8 cellular contexts compared by ENCODE assay signal in the genomic region with DNA sequence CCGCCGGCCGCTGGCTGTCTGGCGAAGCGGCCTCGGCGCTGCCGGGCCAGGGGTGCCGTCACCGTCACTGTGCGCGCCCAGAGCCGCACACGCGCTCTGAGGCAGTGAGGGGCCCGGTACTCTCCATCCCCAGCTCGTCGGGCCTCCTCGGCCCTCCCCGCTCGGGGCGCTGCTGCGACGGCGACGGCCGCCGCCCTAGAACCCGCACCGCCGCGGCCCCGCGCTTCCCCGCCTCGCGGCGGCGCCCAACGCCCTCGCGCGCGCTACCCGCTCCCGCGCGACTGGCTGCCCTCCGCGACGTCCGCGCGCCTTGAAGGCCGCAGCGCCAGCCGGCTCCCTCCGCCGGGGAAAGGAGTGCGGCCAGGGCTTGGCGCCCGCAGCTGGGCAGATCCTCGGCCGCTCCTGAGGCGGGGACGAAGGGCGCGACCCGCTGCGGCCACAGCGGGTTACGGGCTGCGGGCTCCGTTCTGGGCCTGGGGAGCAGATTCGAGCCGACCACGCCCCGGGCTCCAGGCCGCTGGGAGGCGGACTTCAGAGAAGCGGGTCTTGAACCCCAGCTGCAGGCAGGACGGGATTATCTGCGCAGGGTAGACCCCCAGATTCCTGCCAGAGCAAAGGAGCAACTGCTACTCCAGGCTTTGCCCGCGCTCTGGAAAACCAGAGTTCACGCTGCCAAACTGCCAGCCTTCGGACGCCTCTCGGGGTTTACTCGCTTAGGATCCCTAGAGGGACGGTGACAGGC. TPM values are rescaled to one million over a fixed set of nuclear protein-coding genes. Genes with fewer than 3 reads are reported as not detected.
A peak's percentile ranks its signal among the peaks of the same experiment; 100 is the strongest.
DNase-seq lines count a peak whose midpoint lies in the region; ATAC-seq and TF ChIP-seq lines count a peak whose summit lies in the region.

A gene (minus strand): TSS at position 283 of the 742 bp plus-strand sequence. CDS start 519 bp downstream, outside the sequence.

- H3K79me2 ChIP-seq in osteoblast (ENCODE audit: insufficient read depth, low read length) = peaks cover 4% of the 10 kb centered on the region

- no peaks in the 10 kb centered on the region for H3K36me3 ChIP-seq in adrenal gland (replicated peaks in 1 of 2)
- peaks cover 0 to 8% (median 4%) of the 10 kb centered on the region in 9 donors for H3K36me3 ChIP-seq in heart left ventricle
- no peaks in the 10 kb centered on the region for H3K36me3 ChIP-seq in osteoblast (ENCODE audit: insufficient read depth, low read length)
- H3K36me3 ChIP-seq in upper lobe of left lung = peaks cover 0 to 2% (median 0%) of the 10 kb centered on the region in 4 donors

- intact Hi-C loops in adrenal gland (cut with DNase I) = no loop called here
- intact Hi-C loops in heart left ventricle (cut with DNase I) = no loop called here

- peak; percentile 10 for TF ChIP-seq CTCF in GM12865 (IDR thresholded peaks at IDR 0.05; ENCODE audit: insufficient read depth, low read depth, low read length, missing control alignments)
- peak in 3 of 6 experiments; percentile 10 to 43 (median 39) for TF ChIP-seq CTCF in adrenal gland (IDR thresholded peaks at IDR 0.05)
- TF ChIP-seq CTCF in heart left ventricle (IDR thresholded peaks at IDR 0.05) = peak in 6 of 12 donors; percentile 7 to 25 (median 16)
- no peak for TF ChIP-seq CTCF in osteoblast (IDR thresholded peaks at IDR 0.05; ENCODE audit: extremely low read depth, low read depth, low read length)
- peak in 5 of 6 experiments; percentile 30 to 67 (median 55) for TF ChIP-seq CTCF in upper lobe of left lung (IDR thresholded peaks at IDR 0.05)

- H3K4me1 ChIP-seq in adrenal gland (replicated peaks in 1 of 2) = peaks cover 0 to 26% of the 10 kb centered on the region in 2 donors
- peaks cover 0 to 23% (median 5%) of the 10 kb centered on the region in 12 donors for H3K4me1 ChIP-seq in heart left ventricle
- H3K4me1 ChIP-seq in osteoblast (ENCODE audit: insufficient read depth, low read length) = peaks cover 9% of the 10 kb centered on the region
- H3K4me1 ChIP-seq in upper lobe of left lung = peaks cover 0 to 16% (median 5%) of the 10 kb centered on the region in 4 donors

- peak within 1 kb of the TSS; percentile 96 for H3K4me2 ChIP-seq in osteoblast (ENCODE audit: insufficient read depth, low read length)

- no peaks in the 10 kb centered on the region for H4K20me1 ChIP-seq in osteoblast (ENCODE audit: insufficient read depth, low read length)

- DNase-seq in GM12865 (ENCODE audit: low read depth) (peak; percentile 86), RPMI7951 (ENCODE audit: low read depth) (peak; percentile 73), adrenal gland (peak; percentile 56 to 71 (median 63)), heart left ventricle (peak; percentile 49 to 83 (median 70)), osteoblast (ENCODE audit: insufficient read length, low spot score, missing footprints) (peak; percentile 97), upper lobe of left lung (peak; percentile 54 to 94), NCI-H1694 treated with DMSO at 0.1 percent for 48 hours (lab: John Stamatoyannopoulos, UW) (no peak)

- H3K4me3 ChIP-seq in GM12865 (ENCODE audit: low read depth, low read length) (peak within 1 kb of the TSS; percentile 73), adrenal gland (peak within 1 kb of the TSS; percentile 46 to 72 (median 66)), heart left ventricle (peak within 1 kb of the TSS; percentile 64 to 96 (median 82)), osteoblast (ENCODE audit: insufficient read depth, low read length) (peak within 1 kb of the TSS; percentile 88), upper lobe of left lung (peak within 1 kb of the TSS; percentile 67 to 91 (median 73))

- H3K9me3 ChIP-seq in adrenal gland (replicated peaks in 1 of 3) (no peaks in the 10 kb centered on the region), heart left ventricle (no peaks in the 10 kb centered on the region), osteoblast (ENCODE audit: low read depth, low read length) (no peaks in the 10 kb centered on the region), upper lobe of left lung (no peaks in the 10 kb centered on the region)

- H3K27ac ChIP-seq in adrenal gland (peak within 1 kb of the TSS in 4 of 5 donors; percentile 66 to 89 (median 86)), heart left ventricle (peak within 1 kb of the TSS; percentile 36 to 90 (median 74)), osteoblast (ENCODE audit: low read depth, low read length) (peak within 1 kb of the TSS; percentile 45), upper lobe of left lung (peak within 1 kb of the TSS; percentile 81 to 91 (median 86))

- peak within 1 kb of the TSS; percentile 96 for H2AFZ ChIP-seq in osteoblast (ENCODE audit: low read length)

- TF ChIP-seq POLR2A in adrenal gland (IDR thresholded peaks at IDR 0.05) (peak; percentile 85 to 87), heart left ventricle (IDR thresholded peaks at IDR 0.05) (peak in 1 of 2 donors; percentile 57), upper lobe of left lung (IDR thresholded peaks at IDR 0.05) (peak in 3 of 4 donors; percentile 51 to 87 (median 74))

- WGBS in adrenal gland, 4 donors = 7 to 78% (median 10%) methylated on average over 4 to 91 of the region's 91 CpGs
- WGBS in heart left ventricle, 4 donors = 8 to 71% (median 11%) methylated on average over 6 to 91 of the region's 91 CpGs
- WGBS in upper lobe of left lung, 2 donors = 22 to 29% methylated on average over 26 to 29 of the region's 91 CpGs

- H3K27me3 ChIP-seq in adrenal gland = no peaks in the 10 kb centered on the region
- H3K27me3 ChIP-seq in heart left ventricle = no peaks in the 10 kb centered on the region
- H3K27me3 ChIP-seq in osteoblast (ENCODE audit: insufficient read depth, low read length) = no peaks in the 10 kb centered on the region
- no peaks in the 10 kb centered on the region for H3K27me3 ChIP-seq in upper lobe of left lung

- no peak for TF ChIP-seq EP300 in upper lobe of left lung (IDR thresholded peaks at IDR 0.05)

- ATAC-seq in HG02852 (IDR thresholded peaks at IDR 0.05; ENCODE audit: unreplicated experiment) (peak; percentile 55), heart left ventricle (peak; percentile 13 to 85 (median 73)), upper lobe of left lung (ENCODE audit: low FRiP score in 2 of 2) (peak; percentile 50 to 92)

RNA-seq across cellular contexts. Expression of the gene that starts here (rescaled TPM):
- 11.3 and 16.1 TPM in 2 replicates for total RNA-seq in RPMI7951 (2014; rRNA removed; shearing (Covaris generic))
- total RNA-seq in adrenal gland = 10 to 100 TPM; 11.1 to 32.0 (median 17.1) TPM
- 10 to 100 TPM in 1 of 3 donors, 1 to 10 TPM in 2; 9.5 to 15.2 (median 10.0) TPM for polyA plus RNA-seq in adrenal gland
- 10 to 100 TPM; 13.7 to 25.6 (median 17.8) TPM for total RNA-seq in heart left ventricle
- 1 to 10 TPM; 4.6 to 5.4 TPM for polyA plus RNA-seq in heart left ventricle
- 27.5 and 37.1 TPM in 2 replicates for total RNA-seq in osteoblast
- 10 to 100 TPM; 16.2 to 43.0 (median 26.2) TPM for total RNA-seq in upper lobe of left lung
